Comparison of ENCODE assay signal across 23 cellular contexts in genomic region chr12:1448321-1448720, GRCh38.
"Had no signal": no experiment of that assay in that cellular context is flagged by ENCODE, and none has a peak within 500 bp of the region (broad histone marks: within the 10 kb centered on the region; RNA-seq: fewer than 3 reads in every experiment).

No MANE protein-coding gene starts in this region.

- H3K4me3 ChIP-seq: cardiac muscle cell, K562, SK-N-MC had no signal

- DNase-seq: activated CD4-positive, alpha-beta T cell treated with anti-CD3 and anti-CD28 coated beads for 4 hours; activated CD8-positive, alpha-beta memory T cell treated with anti-CD3 and anti-CD28 coated beads, Interleukin-2, amount 50 U/mL, for 4 hours; activated CD8-positive, alpha-beta T cell treated with anti-CD3 and anti-CD28 coated beads for 36 hours; activated gamma-delta T cell treated with Interleukin-2 at 50 U/mL for 16 hours; activated naive CD4-positive, alpha-beta T cell treated with anti-CD3 and anti-CD28 coated beads, Interleukin-2, amount 10 ng/mL, durations not matched to agents 7 days and 5 days; activated naive CD8-positive, alpha-beta T cell treated with anti-CD3 and anti-CD28 coated beads for 36 hours; activated T-cell treated with anti-CD3 and anti-CD28 coated beads, Interleukin-2, amount 50 U/mL, for 72 hours; brain microvascular endothelial cell; Karpas-422; MM.1S; NCI-H1092 treated with DMSO at 0.1 percent for 48 hours; NCI-H1417 treated with DMSO at 0.1 percent for 48 hours; NCI-H1694; NCI-H2029; NCI-H345; NCI-H510A; NCI-H69; SIG-M5; T-helper 1 cell had no signal

- ATAC-seq: activated CD4-positive, CD25-positive, alpha-beta regulatory T cell treated with anti-CD3 and anti-CD28 coated beads, Interleukin-2, amount 50 U/mL, for 24 hours; activated CD8-positive, alpha-beta T cell treated with anti-CD3 and anti-CD28 coated beads for 36 hours; activated T-cell treated with anti-CD3 and anti-CD28 coated beads, Interleukin-2, amount 50 U/mL, for 72 hours; K562 had no signal
